In the genomic region with DNA sequence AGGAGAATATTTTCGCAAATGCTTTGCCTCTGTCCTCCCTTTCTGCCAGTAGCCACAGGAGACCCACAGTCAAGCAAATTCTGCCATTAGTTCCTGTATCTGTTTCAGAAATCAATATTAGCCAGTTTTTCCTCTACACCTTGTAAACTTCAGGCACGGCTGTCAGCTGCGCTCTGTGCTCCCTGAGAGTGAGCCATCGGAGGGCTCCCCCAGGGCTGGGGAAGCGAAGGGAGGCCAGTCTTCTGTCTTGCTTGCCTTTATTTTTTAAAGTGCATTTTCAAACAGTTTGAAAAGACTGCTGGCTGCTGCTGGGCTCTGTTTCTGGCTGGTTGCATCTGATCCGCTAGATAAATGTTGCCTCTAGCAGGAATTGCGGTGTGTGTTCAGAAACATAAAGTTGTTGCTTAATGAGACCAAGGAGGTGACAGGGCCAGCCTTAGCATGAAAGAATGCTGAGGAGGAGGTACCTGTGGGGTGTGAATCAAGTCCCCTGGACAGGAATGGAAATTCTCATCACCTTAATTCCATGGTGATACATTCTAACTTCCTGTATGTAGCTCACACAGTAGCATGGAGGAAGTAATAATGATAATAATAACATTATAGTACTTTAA, we compare ENCODE assay signal across 23 cellular contexts.
"Had no signal": no experiment of that assay in that cellular context is flagged by ENCODE, and none has a peak within 500 bp of the region (broad histone marks: within the 10 kb centered on the region; RNA-seq: fewer than 3 reads in every experiment).

No MANE protein-coding gene starts in this region.

- H3K9me3 Mint-ChIP-seq: activated naive CD4-positive, alpha-beta T cell treated with anti-CD3 and anti-CD28 coated beads for 36 hours; activated naive CD8-positive, alpha-beta T cell treated with anti-CD3 and anti-CD28 coated beads, Interleukin-2, amount 10 ng/mL, durations not matched to agents 7 days and 5 days; T-helper 1 cell treated with Interleukin-12 subunit alpha and Interleukin-12 subunit beta and Interleukin-4 antibody, amounts not matched to agents 30 μg/mL and 1 μg/mL, for 36 hours had no signal

- H3K27ac ChIP-seq: cardiac muscle cell, hepatocyte, thyroid gland, upper lobe of right lung had no signal

- H3K4me3 ChIP-seq: cardiac muscle cell, hepatocyte, mucosa of descending colon, thyroid gland, upper lobe of right lung had no signal

- DNase-seq: activated B cell treated with CpG ODN at 0.5 μM for 24 hours; activated CD4-positive, alpha-beta memory T cell treated with anti-CD3 and anti-CD28 coated beads for 36 hours; activated CD4-positive, alpha-beta T cell treated with anti-CD3 and anti-CD28 coated beads for 36 hours; activated effector memory CD4-positive, alpha-beta T cell treated with Interleukin-2 at 50 U/mL for 16 hours; activated naive CD4-positive, alpha-beta T cell treated with anti-CD3 and anti-CD28 coated beads for 36 hours; activated naive CD8-positive, alpha-beta T cell treated with anti-CD3 and anti-CD28 coated beads, Interleukin-2, amount 10 ng/mL, durations not matched to agents 7 days and 5 days; activated T-cell treated with anti-CD3 and anti-CD28 coated beads, Interleukin-2, amount 50 U/mL, for 72 hours; amniotic stem cell; cortex of kidney; erythroblast; foreskin fibroblast; immature natural killer cell; left cardiac atrium; mesenchymal stem cell; mucosa of descending colon; stimulated activated CD4-positive, alpha-beta T cell treated with anti-CD3 and anti-CD28 coated beads, Interleukin-4, amount 100 ng/mL, for 24 hours; stimulated activated naive CD8-positive, alpha-beta T cell treated with anti-CD3 and anti-CD28 coated beads, Interleukin-15, Interleukin-2, amounts not matched to agents 100 U/mL and 50 U/mL, for 24 hours; T1000; thyroid gland; upper lobe of right lung had no signal

- H3K4me1 ChIP-seq: thyroid gland, upper lobe of right lung had no signal

- H3K36me3 ChIP-seq: cardiac muscle cell, thyroid gland, upper lobe of right lung had no signal

- H3K9me3 ChIP-seq: mucosa of descending colon, thyroid gland, upper lobe of right lung had no signal

- H3K27me3 ChIP-seq: cardiac muscle cell, hepatocyte, thyroid gland, upper lobe of right lung had no signal

- H3K79me2 ChIP-seq: hepatocyte had no signal

- H3K4me2 ChIP-seq: hepatocyte had no signal

- H3K27ac Mint-ChIP-seq: activated B cell treated with CpG ODN at 0.5 μM for 24 hours; activated CD4-positive, alpha-beta memory T cell treated with anti-CD3 and anti-CD28 coated beads for 36 hours; activated CD4-positive, alpha-beta T cell treated with anti-CD3 and anti-CD28 coated beads for 36 hours; activated naive CD4-positive, alpha-beta T cell treated with anti-CD3 and anti-CD28 coated beads for 36 hours; activated naive CD8-positive, alpha-beta T cell treated with anti-CD3 and anti-CD28 coated beads, Interleukin-2, amount 10 ng/mL, durations not matched to agents 7 days and 5 days; activated T-cell treated with anti-CD3 and anti-CD28 coated beads, Interleukin-2, amount 50 U/mL, for 72 hours; immature natural killer cell; T-helper 1 cell treated with Interleukin-12 subunit alpha and Interleukin-12 subunit beta and Interleukin-4 antibody, amounts not matched to agents 30 μg/mL and 1 μg/mL, for 36 hours had no signal

- H2AFZ ChIP-seq: hepatocyte had no signal

- H3K36me3 Mint-ChIP-seq: activated CD4-positive, alpha-beta memory T cell treated with anti-CD3 and anti-CD28 coated beads for 36 hours; activated naive CD8-positive, alpha-beta T cell treated with anti-CD3 and anti-CD28 coated beads, Interleukin-2, amount 10 ng/mL, durations not matched to agents 7 days and 5 days; immature natural killer cell had no signal

- H3K4me1 Mint-ChIP-seq: activated B cell treated with CpG ODN at 0.5 μM for 24 hours; activated CD4-positive, alpha-beta T cell treated with anti-CD3 and anti-CD28 coated beads for 36 hours; activated naive CD8-positive, alpha-beta T cell treated with anti-CD3 and anti-CD28 coated beads, Interleukin-2, amount 10 ng/mL, durations not matched to agents 7 days and 5 days; immature natural killer cell had no signal

- H3K27me3 Mint-ChIP-seq: activated B cell treated with CpG ODN at 0.5 μM for 24 hours; activated CD4-positive, alpha-beta memory T cell treated with anti-CD3 and anti-CD28 coated beads for 36 hours; activated CD4-positive, alpha-beta T cell treated with anti-CD3 and anti-CD28 coated beads for 36 hours; activated naive CD8-positive, alpha-beta T cell treated with anti-CD3 and anti-CD28 coated beads, Interleukin-2, amount 10 ng/mL, durations not matched to agents 7 days and 5 days had no signal

- H3K4me3 Mint-ChIP-seq: activated B cell treated with CpG ODN at 0.5 μM for 24 hours; activated CD4-positive, alpha-beta memory T cell treated with anti-CD3 and anti-CD28 coated beads for 36 hours; activated CD4-positive, alpha-beta T cell treated with anti-CD3 and anti-CD28 coated beads for 36 hours; activated naive CD4-positive, alpha-beta T cell treated with anti-CD3 and anti-CD28 coated beads for 36 hours; activated naive CD8-positive, alpha-beta T cell treated with anti-CD3 and anti-CD28 coated beads, Interleukin-2, amount 10 ng/mL, durations not matched to agents 7 days and 5 days; activated T-cell treated with anti-CD3 and anti-CD28 coated beads, Interleukin-2, amount 50 U/mL, for 72 hours; immature natural killer cell; T-helper 1 cell treated with Interleukin-12 subunit alpha and Interleukin-12 subunit beta and Interleukin-4 antibody, amounts not matched to agents 30 μg/mL and 1 μg/mL, for 36 hours had no signal
